ENCODE assay signal across 13 cellular contexts in the genomic region with DNA sequence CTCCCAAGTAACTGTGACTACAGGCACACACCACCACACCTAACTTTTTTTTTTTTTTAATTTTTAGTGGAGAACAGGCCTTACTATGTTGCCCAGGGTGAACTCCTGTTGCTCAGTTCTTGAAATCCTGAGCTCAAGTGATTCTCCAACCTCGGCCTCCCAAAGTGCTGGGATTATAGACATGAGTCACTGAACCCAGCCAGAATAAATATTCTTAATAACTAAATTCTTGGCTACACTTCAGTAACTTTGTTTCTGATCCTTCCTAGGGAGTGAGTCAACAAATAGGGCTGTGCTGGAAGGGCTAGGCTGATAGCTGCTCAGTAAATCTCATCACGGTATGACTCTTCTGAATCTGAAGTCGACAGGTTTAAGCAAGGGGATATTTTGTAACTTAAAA. TPM values are rescaled to one million over a fixed set of nuclear protein-coding genes. Genes with fewer than 3 reads are reported as not detected.
A peak's percentile ranks its signal among the peaks of the same experiment; 100 is the strongest.
DNase-seq lines count a peak whose midpoint lies in the region; TF ChIP-seq lines count a peak whose summit lies in the region.
"Had no signal": no experiment of that assay in that cellular context is flagged by ENCODE, and none has a peak within 500 bp of the region (broad histone marks: within the 10 kb centered on the region; RNA-seq: fewer than 3 reads in every experiment).

No MANE protein-coding gene starts in this region.

- POLR2A ChIA-PET in RWPE1 (lab: Yijun Ruan, JAX; ENCODE audit: low non-redundant PET): interaction anchor here (0.6 kb wide), 1 partner anchor 52 kb away, joined by 10 read pairs; no protein-coding TSS in a partner anchor

- DNase-seq in Daoy (ENCODE audit: low read depth): peak; percentile 64
- DNase-seq in RWPE1 (ENCODE audit: low spot score): peak; percentile 74
- DNase-seq in fibroblast of gingiva (ENCODE audit: low read depth): peak; percentile 80
- peak; percentile 97 for DNase-seq in renal cortical epithelial cell (ENCODE audit: low read depth)
- DNase-seq in NCI-H1417 treated with DMSO at 0.1 percent for 48 hours (lab: John Stamatoyannopoulos, UW): no peak
- no peak for DNase-seq in NCI-H526 (lab: John Stamatoyannopoulos, UW)
- no peak for DNase-seq in OCI-M1 (lab: John Stamatoyannopoulos, UW)
- no peak for DNase-seq in caudate nucleus (lab: John Stamatoyannopoulos, UW)
- DNase-seq: activated CD4-positive, alpha-beta T cell treated with anti-CD3 and anti-CD28 coated beads for 48 hours; head of caudate nucleus; NCI-H2081 treated with DMSO at 0.1 percent for 48 hours; SHP77 had no signal

- CTCF ChIA-PET in RWPE1 (lab: Yijun Ruan, JAX): interaction anchor here (0.8 kb wide), 1 partner anchor 13 kb away, joined by 3 read pairs; no protein-coding TSS in a partner anchor

- H3K27ac ChIP-seq in RWPE1 (no peak overlapping the region), caudate nucleus (ENCODE audit: low read depth, low read length) (no peak overlapping the region)

- TF ChIP-seq CTCF in RWPE1 (conservative IDR thresholded peaks at IDR 0.05; ENCODE audit: low read depth): no peak

RNA-seq across cellular contexts. Expression of a gene that starts 56.6 kb away (rescaled TPM):
- total RNA-seq in Daoy (2014; rRNA removed; shearing (Covaris generic)): 28.2 and 49.8 TPM in 2 replicates
- 101 and 240 TPM in 2 replicates for total RNA-seq in renal cortical epithelial cell
- total RNA-seq: activated naive CD4-positive, alpha-beta T cell treated with anti-CD3 and anti-CD28 coated beads, Interleukin-2, amount 50 U/mL, for 72 hours had no signal

Comparison
In these comparisons a context has a peak if more than half of its experiments do, and no peak if none do; other contexts are left out.
1. DNase-seq: peak in Daoy (single experiment), RWPE1 (single experiment), fibroblast of gingiva (single experiment) and renal cortical epithelial cell (single experiment); none in NCI-H1417 treated with DMSO at 0.1 percent for 48 hours (single experiment), NCI-H526 (0 of 2), OCI-M1 (single experiment) and caudate nucleus (0 of 61).